Comparison of ENCODE assay signal across 1 cellular context in the genomic region with DNA sequence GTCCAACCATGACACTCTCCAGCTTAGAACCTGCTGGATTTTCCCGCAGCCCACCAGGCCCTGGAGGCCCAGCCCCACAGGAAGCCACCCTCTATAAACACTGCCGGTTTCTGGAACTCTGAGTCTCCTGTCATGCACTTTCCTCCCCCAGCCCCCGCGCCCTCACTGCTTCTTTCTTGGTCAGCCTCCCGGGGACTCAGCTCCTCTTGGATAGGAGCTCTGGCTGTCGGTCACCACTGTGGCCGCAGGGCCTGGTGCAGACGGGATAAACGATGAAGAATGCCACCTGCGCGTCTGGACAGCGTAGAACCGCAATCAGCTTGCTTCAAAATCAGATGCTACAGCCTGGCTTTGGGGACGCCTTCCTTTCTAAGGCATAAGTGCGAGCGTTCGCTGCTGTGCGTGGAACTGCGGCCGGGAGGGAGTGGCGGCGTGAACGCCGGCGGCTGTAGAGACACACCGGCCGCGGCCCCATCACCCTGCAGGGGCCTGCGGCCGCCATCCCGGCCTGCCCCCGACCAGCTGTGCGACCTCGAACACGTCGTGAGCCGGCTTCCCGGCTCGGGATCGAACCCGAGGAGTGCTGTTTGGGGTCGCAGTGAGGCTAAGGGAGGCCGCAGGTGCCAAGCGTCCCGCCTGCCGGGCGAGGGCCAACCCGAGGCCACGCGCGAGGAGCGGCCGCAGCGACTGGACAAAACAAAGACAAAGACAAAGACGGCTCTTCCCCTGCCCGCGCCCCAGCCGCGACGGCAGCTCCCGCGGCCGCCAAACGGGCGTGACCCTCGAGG.
TF ChIP-seq lines count a peak whose summit lies in the region.

No MANE protein-coding gene starts in this region.

TF ChIP-seq in HepG2, 621 proteins besides CTCF, POLR2A, EP300 and RAD21 (continued from another document and continues in another):
- TF ChIP-seq NFKB2 (CRISPR knock-in tag; IDR thresholded peaks at IDR 0.05; ENCODE audit: borderline replicate concordance) (0 out of 2 replicates have a peak, but pooled peaks have one; percentile 25), POLR2AphosphoS5 (IDR thresholded peaks at IDR 0.05; ENCODE audit: low read depth, low read length) (no peak), SRF (IDR thresholded peaks at IDR 0.05; ENCODE audit: low read depth, low read length) (no peak), RFX3 (CRISPR knock-in tag; IDR thresholded peaks at IDR 0.05) (no peak), ZNF530 (CRISPR knock-in tag; IDR thresholded peaks at IDR 0.05; ENCODE audit: low read depth) (no peak), PCBP1 (IDR thresholded peaks at IDR 0.05; ENCODE audit: borderline replicate concordance, low read depth, low read length) (no peak), ZMYM3 (CRISPR knock-in tag; IDR thresholded peaks at IDR 0.05) (no peak), ZNF563 (CRISPR knock-in tag; IDR thresholded peaks at IDR 0.05) (peak; percentile 71; the same call in 1 of the 2 replicates), HOXA5 (CRISPR knock-in tag; IDR thresholded peaks at IDR 0.05) (0 out of 2 replicates have a peak, but pooled peaks have one; percentile 50), XRCC5 (optimal IDR thresholded peaks at IDR 0.05; ENCODE audit: low read length) (peak; percentile 9), ZBTB49 (CRISPR knock-in tag; IDR thresholded peaks at IDR 0.05; ENCODE audit: borderline replicate concordance) (no peak), ZNF317 (CRISPR knock-in tag; IDR thresholded peaks at IDR 0.05) (peak; percentile 66), ZNF101 (CRISPR knock-in tag; IDR thresholded peaks at IDR 0.05; ENCODE audit: borderline replicate concordance, low read depth) (no peak), REST (IDR thresholded peaks at IDR 0.05; ENCODE audit: borderline replicate concordance in 1 of 2, low read depth in 1 of 2, low read length in 2 of 2) (no peak), SIN3B (IDR thresholded peaks at IDR 0.05; ENCODE audit: low read length) (no peak), TFDP2 (CRISPR knock-in tag; IDR thresholded peaks at IDR 0.05) (0 out of 2 replicates have a peak, but pooled peaks have one; percentile 2), NR2C2 (CRISPR knock-in tag; IDR thresholded peaks at IDR 0.05; ENCODE audit: borderline replicate concordance) (0 out of 2 replicates have a peak, but pooled peaks have one; percentile 1), AGO2 (optimal IDR thresholded peaks at IDR 0.05; ENCODE audit: low read depth, low read length) (peak; percentile 90), MTF2 (CRISPR knock-in tag; IDR thresholded peaks at IDR 0.05; ENCODE audit: borderline replicate concordance) (no peak), ZNF629 (CRISPR knock-in tag; conservative IDR thresholded peaks at IDR 0.05) (no peak), YY1 (IDR thresholded peaks at IDR 0.05; ENCODE audit: insufficient read depth, insufficient replicate concordance, low read depth, low read length) (peak; percentile 14), ZNF746 (CRISPR knock-in tag; IDR thresholded peaks at IDR 0.05) (no peak), HES4 (CRISPR knock-in tag; IDR thresholded peaks at IDR 0.05; ENCODE audit: borderline replicate concordance) (peak; percentile 84; the same call in 1 of the 2 replicates), CHD4 (IDR thresholded peaks at IDR 0.05; ENCODE audit: borderline replicate concordance, low read length) (no peak), ZC3H4 (CRISPR knock-in tag; IDR thresholded peaks at IDR 0.05; ENCODE audit: borderline replicate concordance) (0 out of 2 replicates have a peak, but pooled peaks have one; percentile 19), SIN3A (IDR thresholded peaks at IDR 0.05; ENCODE audit: borderline replicate concordance, low read depth, low read length) (peak; percentile 62; the same call in 1 of the 2 replicates), KLF12 (CRISPR knock-in tag; IDR thresholded peaks at IDR 0.05; ENCODE audit: borderline replicate concordance) (peak; percentile 8; the same call in 1 of the 2 replicates), TIGD3 (CRISPR knock-in tag; IDR thresholded peaks at IDR 0.05; ENCODE audit: borderline replicate concordance) (no peak), ZNF20 (CRISPR knock-in tag; IDR thresholded peaks at IDR 0.05) (0 out of 2 replicates have a peak, but pooled peaks have one; percentile 65), NCOA2 (CRISPR knock-in tag; IDR thresholded peaks at IDR 0.05) (0 out of 2 replicates have a peak, but pooled peaks have one; percentile 17)
- TF ChIP-seq, protein P1, sequence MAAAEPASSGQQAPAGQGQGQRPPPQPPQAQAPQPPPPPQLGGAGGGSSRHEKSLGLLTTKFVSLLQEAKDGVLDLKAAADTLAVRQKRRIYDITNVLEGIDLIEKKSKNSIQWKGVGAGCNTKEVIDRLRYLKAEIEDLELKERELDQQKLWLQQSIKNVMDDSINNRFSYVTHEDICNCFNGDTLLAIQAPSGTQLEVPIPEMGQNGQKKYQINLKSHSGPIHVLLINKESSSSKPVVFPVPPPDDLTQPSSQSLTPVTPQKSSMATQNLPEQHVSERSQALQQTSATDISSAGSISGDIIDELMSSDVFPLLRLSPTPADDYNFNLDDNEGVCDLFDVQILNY (CRISPR knock-in tag; conservative IDR thresholded peaks at IDR 0.05), result 0 out of 2 replicates have a peak, but pooled peaks have one; percentile 31
- TF ChIP-seq, protein P2, sequence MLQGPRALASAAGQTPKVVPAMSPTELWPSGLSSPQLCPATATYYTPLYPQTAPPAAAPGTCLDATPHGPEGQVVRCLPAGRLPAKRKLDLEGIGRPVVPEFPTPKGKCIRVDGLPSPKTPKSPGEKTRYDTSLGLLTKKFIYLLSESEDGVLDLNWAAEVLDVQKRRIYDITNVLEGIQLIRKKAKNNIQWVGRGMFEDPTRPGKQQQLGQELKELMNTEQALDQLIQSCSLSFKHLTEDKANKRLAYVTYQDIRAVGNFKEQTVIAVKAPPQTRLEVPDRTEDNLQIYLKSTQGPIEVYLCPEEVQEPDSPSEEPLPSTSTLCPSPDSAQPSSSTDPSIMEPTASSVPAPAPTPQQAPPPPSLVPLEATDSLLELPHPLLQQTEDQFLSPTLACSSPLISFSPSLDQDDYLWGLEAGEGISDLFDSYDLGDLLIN (CRISPR knock-in tag; IDR thresholded peaks at IDR 0.05; ENCODE audit: borderline replicate concordance), result peak; percentile 58; the same call in 1 of the 2 replicates
- TF ChIP-seq, protein P3, sequence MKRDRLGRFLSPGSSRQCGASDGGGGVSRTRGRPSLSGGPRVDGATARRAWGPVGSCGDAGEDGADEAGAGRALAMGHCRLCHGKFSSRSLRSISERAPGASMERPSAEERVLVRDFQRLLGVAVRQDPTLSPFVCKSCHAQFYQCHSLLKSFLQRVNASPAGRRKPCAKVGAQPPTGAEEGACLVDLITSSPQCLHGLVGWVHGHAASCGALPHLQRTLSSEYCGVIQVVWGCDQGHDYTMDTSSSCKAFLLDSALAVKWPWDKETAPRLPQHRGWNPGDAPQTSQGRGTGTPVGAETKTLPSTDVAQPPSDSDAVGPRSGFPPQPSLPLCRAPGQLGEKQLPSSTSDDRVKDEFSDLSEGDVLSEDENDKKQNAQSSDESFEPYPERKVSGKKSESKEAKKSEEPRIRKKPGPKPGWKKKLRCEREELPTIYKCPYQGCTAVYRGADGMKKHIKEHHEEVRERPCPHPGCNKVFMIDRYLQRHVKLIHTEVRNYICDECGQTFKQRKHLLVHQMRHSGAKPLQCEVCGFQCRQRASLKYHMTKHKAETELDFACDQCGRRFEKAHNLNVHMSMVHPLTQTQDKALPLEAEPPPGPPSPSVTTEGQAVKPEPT (CRISPR knock-in tag; IDR thresholded peaks at IDR 0.05; ENCODE audit: low read depth), result no peak
- TF ChIP-seq, protein P4, sequence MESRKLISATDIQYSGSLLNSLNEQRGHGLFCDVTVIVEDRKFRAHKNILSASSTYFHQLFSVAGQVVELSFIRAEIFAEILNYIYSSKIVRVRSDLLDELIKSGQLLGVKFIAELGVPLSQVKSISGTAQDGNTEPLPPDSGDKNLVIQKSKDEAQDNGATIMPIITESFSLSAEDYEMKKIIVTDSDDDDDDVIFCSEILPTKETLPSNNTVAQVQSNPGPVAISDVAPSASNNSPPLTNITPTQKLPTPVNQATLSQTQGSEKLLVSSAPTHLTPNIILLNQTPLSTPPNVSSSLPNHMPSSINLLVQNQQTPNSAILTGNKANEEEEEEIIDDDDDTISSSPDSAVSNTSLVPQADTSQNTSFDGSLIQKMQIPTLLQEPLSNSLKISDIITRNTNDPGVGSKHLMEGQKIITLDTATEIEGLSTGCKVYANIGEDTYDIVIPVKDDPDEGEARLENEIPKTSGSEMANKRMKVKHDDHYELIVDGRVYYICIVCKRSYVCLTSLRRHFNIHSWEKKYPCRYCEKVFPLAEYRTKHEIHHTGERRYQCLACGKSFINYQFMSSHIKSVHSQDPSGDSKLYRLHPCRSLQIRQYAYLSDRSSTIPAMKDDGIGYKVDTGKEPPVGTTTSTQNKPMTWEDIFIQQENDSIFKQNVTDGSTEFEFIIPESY (CRISPR knock-in tag; IDR thresholded peaks at IDR 0.05), result no peak
- TF ChIP-seq, protein P5, sequence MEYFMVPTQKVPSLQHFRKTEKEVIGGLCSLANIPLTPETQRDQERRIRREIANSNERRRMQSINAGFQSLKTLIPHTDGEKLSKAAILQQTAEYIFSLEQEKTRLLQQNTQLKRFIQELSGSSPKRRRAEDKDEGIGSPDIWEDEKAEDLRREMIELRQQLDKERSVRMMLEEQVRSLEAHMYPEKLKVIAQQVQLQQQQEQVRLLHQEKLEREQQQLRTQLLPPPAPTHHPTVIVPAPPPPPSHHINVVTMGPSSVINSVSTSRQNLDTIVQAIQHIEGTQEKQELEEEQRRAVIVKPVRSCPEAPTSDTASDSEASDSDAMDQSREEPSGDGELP (IDR thresholded peaks at IDR 0.05; ENCODE audit: borderline replicate concordance, low read depth), result peak; percentile 19; the same call in 1 of the 2 replicates
- TF ChIP-seq, protein P6, sequence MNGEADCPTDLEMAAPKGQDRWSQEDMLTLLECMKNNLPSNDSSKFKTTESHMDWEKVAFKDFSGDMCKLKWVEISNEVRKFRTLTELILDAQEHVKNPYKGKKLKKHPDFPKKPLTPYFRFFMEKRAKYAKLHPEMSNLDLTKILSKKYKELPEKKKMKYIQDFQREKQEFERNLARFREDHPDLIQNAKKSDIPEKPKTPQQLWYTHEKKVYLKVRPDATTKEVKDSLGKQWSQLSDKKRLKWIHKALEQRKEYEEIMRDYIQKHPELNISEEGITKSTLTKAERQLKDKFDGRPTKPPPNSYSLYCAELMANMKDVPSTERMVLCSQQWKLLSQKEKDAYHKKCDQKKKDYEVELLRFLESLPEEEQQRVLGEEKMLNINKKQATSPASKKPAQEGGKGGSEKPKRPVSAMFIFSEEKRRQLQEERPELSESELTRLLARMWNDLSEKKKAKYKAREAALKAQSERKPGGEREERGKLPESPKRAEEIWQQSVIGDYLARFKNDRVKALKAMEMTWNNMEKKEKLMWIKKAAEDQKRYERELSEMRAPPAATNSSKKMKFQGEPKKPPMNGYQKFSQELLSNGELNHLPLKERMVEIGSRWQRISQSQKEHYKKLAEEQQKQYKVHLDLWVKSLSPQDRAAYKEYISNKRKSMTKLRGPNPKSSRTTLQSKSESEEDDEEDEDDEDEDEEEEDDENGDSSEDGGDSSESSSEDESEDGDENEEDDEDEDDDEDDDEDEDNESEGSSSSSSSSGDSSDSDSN (CRISPR knock-in tag; IDR thresholded peaks at IDR 0.05), result peak; percentile 47
